ENCODE assay signal across 13 cellular contexts in the genomic region with DNA sequence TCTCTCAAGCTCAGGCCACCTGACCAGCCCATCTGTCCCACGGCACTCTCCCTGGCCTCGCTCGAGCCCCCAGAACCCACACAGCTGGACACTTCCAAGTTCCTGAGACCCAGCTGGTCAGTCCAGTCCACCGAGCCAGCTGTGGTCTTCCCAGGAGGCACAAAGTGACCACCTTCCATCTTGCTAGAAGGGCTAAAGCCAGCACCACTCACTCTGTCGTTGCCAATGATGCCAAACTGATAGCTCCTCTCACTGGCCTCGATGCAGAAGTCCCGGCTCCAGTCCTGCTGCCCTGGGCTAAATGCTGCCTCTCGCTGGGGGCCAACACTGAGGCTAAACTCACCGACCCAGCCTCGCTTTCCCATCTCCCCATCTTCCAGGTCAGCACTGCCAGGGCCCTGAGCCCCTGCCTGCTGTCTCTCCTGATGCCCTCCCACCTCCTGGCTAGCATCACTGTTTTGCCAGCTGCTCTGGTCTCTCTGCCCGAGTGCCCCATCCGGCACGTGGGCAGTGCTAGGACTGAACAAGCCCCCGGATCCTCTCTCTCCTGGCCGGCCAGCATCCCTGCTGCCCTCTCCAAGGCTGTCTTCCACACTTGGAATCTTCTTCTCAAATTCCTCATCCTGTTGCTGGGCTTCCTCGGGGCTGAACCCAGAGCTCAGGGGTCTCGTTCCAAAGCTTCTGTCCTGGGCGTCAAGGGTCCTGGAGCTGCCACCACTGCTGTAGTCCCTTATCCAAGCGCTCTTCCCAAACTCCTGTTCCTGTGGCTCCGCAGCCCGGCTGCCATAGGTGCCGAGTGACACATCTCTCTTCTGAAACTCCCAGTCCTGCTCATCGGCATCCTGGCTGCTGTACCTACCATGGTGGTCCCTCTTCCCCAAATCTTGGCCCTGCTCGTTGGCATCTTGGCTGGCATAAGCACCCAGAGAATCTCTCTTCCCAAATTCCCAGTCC. TPM values are rescaled to one million over a fixed set of nuclear protein-coding genes. Genes with fewer than 3 reads are reported as not detected.
DNase-seq lines count a peak whose midpoint lies in the region; ATAC-seq and TF ChIP-seq lines count a peak whose summit lies in the region.
"Had no signal": no experiment of that assay in that cellular context is flagged by ENCODE, and none has a peak within 500 bp of the region (broad histone marks: within the 10 kb centered on the region; RNA-seq: fewer than 3 reads in every experiment).

No MANE protein-coding gene starts in this region.

- DNase-seq in left ventricle myocardium inferior (no peak), left ventricle myocardium superior (no peak), osteocyte (ENCODE audit: extremely low spot score, unreplicated experiment) (no peak), uterus (no peak), RKO (ENCODE audit: low spot score) (no peak), left colon (no peak)
- DNase-seq: activated T-cell treated with anti-CD3 and anti-CD28 coated beads, Interleukin-2, amount 50 U/mL, for 1 hour; NCI-H187 had no signal

- H3K27ac ChIP-seq in left ventricle myocardium inferior (replicated peaks) = peak overlapping the region; percentile 90
- peak overlapping the region; percentile 94 to 95 for H3K27ac ChIP-seq in esophagus (ENCODE audit: low read depth in 2 of 2, low read length in 1 of 2)
- H3K27ac ChIP-seq in uterus = peak overlapping the region; percentile 91 to 95
- H3K27ac ChIP-seq: KMS-11 had no signal

- peaks cover 58% of the 10 kb centered on the region for H3K4me1 Mint-ChIP-seq in osteocyte (ENCODE audit: unreplicated experiment)

- peaks cover 46% of the 10 kb centered on the region for H3K36me3 ChIP-seq in left ventricle myocardium inferior
- peaks cover 10 to 41% of the 10 kb centered on the region in 2 donors for H3K36me3 ChIP-seq in esophagus (ENCODE audit: control insufficient read depth in 2 of 2, insufficient read depth in 2 of 2, low read length in 1 of 2)
- H3K36me3 ChIP-seq in uterus = no peaks in the 10 kb centered on the region

- TF ChIP-seq CTCF in left ventricle myocardium inferior (IDR thresholded peaks at IDR 0.05; ENCODE audit: borderline replicate concordance) (no peak), osteocyte (IDR thresholded peaks at IDR 0.05) (no peak), uterus (IDR thresholded peaks at IDR 0.05) (no peak)

- peaks cover 100% of the 10 kb centered on the region for H3K4me1 ChIP-seq in left ventricle myocardium inferior
- H3K4me1 ChIP-seq in esophagus (ENCODE audit: control insufficient read depth in 2 of 2, insufficient read depth in 2 of 2, low read length in 1 of 2) = peaks cover 17 to 51% of the 10 kb centered on the region in 2 donors
- peaks cover 13 to 28% of the 10 kb centered on the region in 2 donors for H3K4me1 ChIP-seq in uterus

- H3K4me3 ChIP-seq in left ventricle myocardium inferior (peak overlapping the region; percentile 33), esophagus (ENCODE audit: low read depth in 1 of 2, low read length in 2 of 2) (no peak overlapping the region), uterus (no peak overlapping the region)

- TF ChIP-seq POLR2A in uterus (IDR thresholded peaks at IDR 0.05) = no peak

- intact Hi-C loops in left ventricle myocardium inferior (cut with micrococcal nuclease) (no loop called here), left ventricle myocardium superior (cut with micrococcal nuclease) (no loop called here), uterus (cut with DNase I; ENCODE audit: low total_unique reads) (no loop called here), left colon (cut with DNase I, micrococcal nuclease) (no loop called here)

- H3K27me3 Mint-ChIP-seq in osteocyte (ENCODE audit: unreplicated experiment) = no peaks in the 10 kb centered on the region

- 76 to 80% methylated on average over 24 of the region's 24 CpGs for WGBS in esophagus, 2 donors

- ATAC-seq in left ventricle myocardium superior (no peak), HG03039 (IDR thresholded peaks at IDR 0.05; ENCODE audit: unreplicated experiment) (no peak), left colon (no peak)
- ATAC-seq: A549 had no signal

- H3K9me3 ChIP-seq in left ventricle myocardium inferior (replicated peaks) = no peaks in the 10 kb centered on the region
- no peaks in the 10 kb centered on the region for H3K9me3 ChIP-seq in esophagus (ENCODE audit: control insufficient read depth in 2 of 2, insufficient read depth in 1 of 2, low read depth in 1 of 2, low read length in 1 of 2)
- H3K9me3 ChIP-seq in uterus = no peaks in the 10 kb centered on the region
- H3K9me3 ChIP-seq: A549 had no signal

- H3K27me3 ChIP-seq in left ventricle myocardium inferior (ENCODE audit: low read depth) (no peaks in the 10 kb centered on the region), esophagus (ENCODE audit: control insufficient read depth in 1 of 2, insufficient read depth in 2 of 2, low read length in 2 of 2) (no peaks in the 10 kb centered on the region), uterus (no peaks in the 10 kb centered on the region)

- no peak overlapping the region for H3K4me3 Mint-ChIP-seq in osteocyte (ENCODE audit: unreplicated experiment)

- no peaks in the 10 kb centered on the region for H3K9me3 Mint-ChIP-seq in osteocyte (ENCODE audit: unreplicated experiment)

- peak overlapping the region; percentile 34 for H3K27ac Mint-ChIP-seq in osteocyte (ENCODE audit: unreplicated experiment)

- peaks cover 35% of the 10 kb centered on the region for H3K36me3 Mint-ChIP-seq in osteocyte (ENCODE audit: unreplicated experiment)

RNA-seq across cellular contexts. Expression of gene TNKS1BP1, which starts 15.4 kb away (rescaled TPM):
- total RNA-seq in left ventricle myocardium inferior (32.6 TPM), left ventricle myocardium superior (44.4 TPM), osteocyte (152 and 169 TPM in 2 replicates), uterus (100 to 1,000 TPM in 1 of 4 donors, 10 to 100 TPM in 3; 22.5 to 269 (median 70.8) TPM), left colon (100 to 1,000 TPM; 135 to 191 TPM)
- 100 to 1,000 TPM; 114 to 249 TPM for polyA plus RNA-seq in esophagus

RNA-seq across cellular contexts. Expression of gene SSRP1, which starts 26.3 kb away (rescaled TPM):
- 34.6 TPM for total RNA-seq in left ventricle myocardium inferior
- 38.4 TPM for total RNA-seq in left ventricle myocardium superior
- 10 to 100 TPM; 18.8 to 67.4 TPM for polyA plus RNA-seq in esophagus
- total RNA-seq in osteocyte = 97.4 and 99.4 TPM in 2 replicates
- 100 to 1,000 TPM in 1 of 4 donors, 10 to 100 TPM in 3; 29.4 to 115 (median 75.3) TPM for total RNA-seq in uterus
- 10 to 100 TPM; 56.5 to 67.8 TPM for total RNA-seq in left colon

RNA-seq across cellular contexts. Expression of gene P2RX3, which starts 28.8 kb away (rescaled TPM):
- total RNA-seq in left ventricle myocardium inferior = 1.4 TPM
- total RNA-seq in left ventricle myocardium superior = 4.5 TPM
- polyA plus RNA-seq in esophagus = not detected
- not detected in 2 replicates for total RNA-seq in osteocyte
- total RNA-seq in uterus = under 1 TPM in 1 of 4 donors, not detected in 3; 0.69 TPM
- not detected for total RNA-seq in left colon
- total RNA-seq: renal cortical epithelial cell had no signal
